ENCODE assay signal across 8 cellular contexts in genomic region chr22:23837911-23838685, GRCh38. TPM values are rescaled to one million over a fixed set of nuclear protein-coding genes. Genes with fewer than 3 reads are reported as not detected.
DNase-seq lines count a peak whose midpoint lies in the region; ATAC-seq and TF ChIP-seq lines count a peak whose summit lies in the region.

No MANE protein-coding gene starts in this region.

- peaks cover 0 to 2% (median 0%) of the 10 kb centered on the region in 5 donors for H3K27me3 Mint-ChIP-seq in naive thymus-derived CD8-positive, alpha-beta T cell

- peak overlapping the region; percentile 66 to 96 (median 88) for H3K27ac Mint-ChIP-seq in naive thymus-derived CD8-positive, alpha-beta T cell

- DNase-seq in DMS79 (lab: John Stamatoyannopoulos, UW) (peak; percentile 30), DMS79 treated with DMSO at 0.1 percent for 48 hours (lab: John Stamatoyannopoulos, UW) (no peak), ascending aorta (ENCODE audit: low spot score in 2 of 2) (no peak), hepatic stellate cell (ENCODE audit: low spot score) (no peak), T-helper 9 cell (no peak)
- DNase-seq in naive thymus-derived CD8-positive, alpha-beta T cell, result no peak

- peaks cover 0 to 9% (median 0%) of the 10 kb centered on the region in 3 donors for H3K36me3 Mint-ChIP-seq in naive thymus-derived CD8-positive, alpha-beta T cell

- no peaks in the 10 kb centered on the region for H3K27me3 ChIP-seq in ascending aorta

- H3K4me1 Mint-ChIP-seq in naive thymus-derived CD8-positive, alpha-beta T cell, result peaks cover 16 to 41% (median 21%) of the 10 kb centered on the region in 4 donors

- H3K27ac ChIP-seq in ascending aorta, result peak overlapping the region; percentile 4 to 28

- peaks cover 6 to 13% of the 10 kb centered on the region in 2 donors for H3K36me3 ChIP-seq in ascending aorta

- TF ChIP-seq CTCF in ascending aorta (IDR thresholded peaks at IDR 0.05), result no peak

- peak overlapping the region; percentile 42 to 70 for H3K4me3 ChIP-seq in ascending aorta

- peak; percentile 7 for ATAC-seq in HG03342 (IDR thresholded peaks at IDR 0.05; ENCODE audit: unreplicated experiment)
- ATAC-seq in naive thymus-derived CD8-positive, alpha-beta T cell, result no peak
- no peak for ATAC-seq in HG02610 (IDR thresholded peaks at IDR 0.05; ENCODE audit: unreplicated experiment)

- POLR2A ChIA-PET in naive thymus-derived CD8-positive, alpha-beta T cell (lab: Charles Lee), result interaction anchor here (0.6 to 1.7 kb wide), 6 partner anchors 8 to 395 kb away, joined by 3 to 4 read pairs (median 3); no protein-coding TSS in a partner anchor

- H3K9me3 Mint-ChIP-seq in naive thymus-derived CD8-positive, alpha-beta T cell, result no peaks in the 10 kb centered on the region

- peak overlapping the region; percentile 82 to 97 (median 93) for H3K4me3 Mint-ChIP-seq in naive thymus-derived CD8-positive, alpha-beta T cell

- H3K9me3 ChIP-seq in ascending aorta, result no peaks in the 10 kb centered on the region

- intact Hi-C loops in ascending aorta (cut with DNase I), result loop anchor here (2.0 to 5.0 kb wide), 2 partner anchors 69 to 121 kb away; no protein-coding TSS in a partner anchor

- H3K4me1 ChIP-seq in ascending aorta, result peaks cover 26 to 32% of the 10 kb centered on the region in 2 donors

RNA-seq across cellular contexts. Expression of gene DERL3, which starts 0.7 kb away (rescaled TPM):
- total RNA-seq in ascending aorta, result 7.5 TPM
- total RNA-seq in naive thymus-derived CD8-positive, alpha-beta T cell, result 1 to 10 TPM; 1.7 to 2.0 TPM
- polyA plus RNA-seq in naive thymus-derived CD8-positive, alpha-beta T cell, result not detected

RNA-seq across cellular contexts. Expression of gene SLC2A11, which starts 19.6 kb away (rescaled TPM):
- total RNA-seq in ascending aorta, result not detected
- total RNA-seq in naive thymus-derived CD8-positive, alpha-beta T cell, result 10 to 100 TPM; 22.7 to 23.6 TPM
- polyA plus RNA-seq in naive thymus-derived CD8-positive, alpha-beta T cell, result 1 to 10 TPM; 3.6 to 8.5 (median 6.3) TPM

RNA-seq across cellular contexts. Expression of gene SMARCB1, which starts 51.3 kb away (rescaled TPM):
- total RNA-seq in ascending aorta, result 22.1 TPM
- total RNA-seq in naive thymus-derived CD8-positive, alpha-beta T cell, result 10 to 100 TPM; 52.9 to 55.5 TPM
- 10 to 100 TPM; 33.3 to 45.0 (median 35.0) TPM for polyA plus RNA-seq in naive thymus-derived CD8-positive, alpha-beta T cell

RNA-seq across cellular contexts. Expression of gene MIF, which starts 56.1 kb away (rescaled TPM):
- total RNA-seq in ascending aorta, result 527 TPM
- 100 to 1,000 TPM; 206 to 208 TPM for total RNA-seq in naive thymus-derived CD8-positive, alpha-beta T cell
- polyA plus RNA-seq in naive thymus-derived CD8-positive, alpha-beta T cell, result 1,000 to 10,000 TPM; 1,088 to 1,264 (median 1,247) TPM

Comparison
In these comparisons a context has a peak if more than half of its experiments do, and no peak if none do; other contexts are left out.
1. RNA of gene SLC2A11, which starts 19.6 kb away (total RNA-seq): 22.7 to 23.6 TPM in naive thymus-derived CD8-positive, alpha-beta T cell; not detected in ascending aorta (single experiment); every median in the first group is over 10 times any median in the second.